Comparison of ENCODE assay signal across 17 cellular contexts in genomic region chr13:52707375-52707774, GRCh38. TPM values are rescaled to one million over a fixed set of nuclear protein-coding genes. Genes with fewer than 3 reads are reported as not detected.
A peak's percentile ranks its signal among the peaks of the same experiment; 100 is the strongest.
DNase-seq lines count a peak whose midpoint lies in the region; ATAC-seq, FAIRE-seq and TF ChIP-seq lines count a peak whose summit lies in the region.
"Had no signal": no experiment of that assay in that cellular context is flagged by ENCODE, and none has a peak within 500 bp of the region (broad histone marks: within the 10 kb centered on the region; RNA-seq: fewer than 3 reads in every experiment).

No MANE protein-coding gene starts in this region.

- H3K27me3 ChIP-seq in HepG2 (ENCODE audit: control insufficient read depth in 1 of 2, insufficient read depth in 2 of 2, low read length in 2 of 2) = peaks cover 0 to 1% of the 10 kb centered on the region in 2 experiments; a peak in 1 of 5 replicates
- H3K27me3 ChIP-seq in right lobe of liver = no peaks in the 10 kb centered on the region
- no peaks in the 10 kb centered on the region for H3K27me3 ChIP-seq in K562 (ENCODE audit: control insufficient read depth in 2 of 2, insufficient read depth in 2 of 2, low read length in 2 of 2)
- H3K27me3 ChIP-seq: brain microvascular endothelial cell, neural progenitor cell had no signal

- no peaks in the 10 kb centered on the region for H3K9me3 Mint-ChIP-seq in type B pancreatic cell
- H3K9me3 Mint-ChIP-seq: neural progenitor cell had no signal

- CTCF ChIA-PET in HepG2 (lab: Yijun Ruan, JAX; ENCODE audit: low intra/inter-chr PET ratio, low total read pairs) = no interaction called here
- CTCF ChIA-PET in K562 (lab: Yijun Ruan, JAX; ENCODE audit: low intra/inter-chr PET ratio) = no interaction called here

- no peaks in the 10 kb centered on the region for H3K9me3 ChIP-seq in HepG2 (ENCODE audit: low read length)
- no peaks in the 10 kb centered on the region for H3K9me3 ChIP-seq in right lobe of liver
- H3K9me3 ChIP-seq in K562 (replicated peaks; ENCODE audit: control insufficient read depth, insufficient read depth, low read depth, low read length) = no peaks in the 10 kb centered on the region
- H3K9me3 ChIP-seq: lower lobe of right lung had no signal

- H3K4me3 ChIP-seq in HepG2 (replicated peaks in 1 of 3; ENCODE audit: insufficient read depth in 1 of 3, low read depth in 2 of 3, low read length in 3 of 3) (no peak overlapping the region), right lobe of liver (no peak overlapping the region), K562 (no peak overlapping the region)
- H3K4me3 ChIP-seq: lower lobe of right lung, neural progenitor cell had no signal

- intact Hi-C loops in HepG2 (cut with micrococcal nuclease; ENCODE audit: unreplicated experiment) = no loop called here
- intact Hi-C loops in right lobe of liver (cut with DNase I) = no loop called here
- intact Hi-C loops in K562 (cut with micrococcal nuclease) = no loop called here

- DNase-seq in HepG2 (ENCODE audit: low spot score) = no peak
- DNase-seq in right lobe of liver = no peak
- DNase-seq in KBM-7 = peak; percentile 12
- DNase-seq in K562 (ENCODE audit: extremely low read depth in 1 of 4, low spot score in 3 of 4) = no peak
- no peak for DNase-seq in type B pancreatic cell (ENCODE audit: extremely low spot score, unreplicated experiment)
- no peak for DNase-seq in urothelium cell line (ENCODE audit: low spot score)
- no peak for DNase-seq in activated CD4-positive, alpha-beta T cell treated with anti-CD3 and anti-CD28 coated beads, Interleukin-2, amount 50 U/mL, for 4 hours
- no peak for DNase-seq in HCEC 1CT
- DNase-seq: activated CD8-positive, alpha-beta memory T cell treated with anti-CD3 and anti-CD28 coated beads, Interleukin-2, amount 10 ng/mL, durations not matched to agents 7 days and 5 days; activated naive CD4-positive, alpha-beta T cell treated with anti-CD3 and anti-CD28 coated beads, Interleukin-2, amount 50 U/mL, for 16 hours; brain microvascular endothelial cell; lower lobe of right lung; NCI-H1436; right cardiac atrium; stimulated activated CD8-positive, alpha-beta memory T cell treated with anti-CD3 and anti-CD28 coated beads, Interleukin-4, amount 100 ng/mL, for 48 hours had no signal

- no peak for FAIRE-seq in HepG2 (lab: Jason Lieb, UNC)
- FAIRE-seq in K562 (lab: Jason Lieb, UNC) = no peak
- no peak for FAIRE-seq in urothelium cell line (lab: Jason Lieb, UNC)

- H2AFZ ChIP-seq in HepG2 (ENCODE audit: low read length) (no peak overlapping the region), K562 (ENCODE audit: low read depth, low read length) (no peak overlapping the region)
- H2AFZ ChIP-seq: neural progenitor cell had no signal

- H3K9ac ChIP-seq in HepG2 (ENCODE audit: insufficient read depth, low read depth, low read length) (no peak overlapping the region), K562 (ENCODE audit: insufficient read depth in 1 of 2, low read depth in 2 of 2, low read length in 2 of 2) (no peak overlapping the region)
- H3K9ac ChIP-seq: neural progenitor cell had no signal

- no peak overlapping the region for H3K4me3 Mint-ChIP-seq in type B pancreatic cell
- H3K4me3 Mint-ChIP-seq: activated CD8-positive, alpha-beta memory T cell treated with anti-CD3 and anti-CD28 coated beads, Interleukin-2, amount 10 ng/mL, durations not matched to agents 7 days and 5 days; neural progenitor cell had no signal

- TF ChIP-seq CTCF in HepG2 (CRISPR knock-in tag; IDR thresholded peaks at IDR 0.05) (no peak), right lobe of liver (IDR thresholded peaks at IDR 0.05) (no peak), K562 (IDR thresholded peaks at IDR 0.05 in 2 of 3, conservative IDR thresholded peaks at IDR 0.05 in 1 of 3; ENCODE audit: insufficient read depth in 2 of 3, low read depth in 1 of 3, low read length in 3 of 3) (0 out of 6 replicates have a peak, but pooled peaks of 1 of the 3 experiments have one; percentile 21), type B pancreatic cell (conservative IDR thresholded peaks at IDR 0.05) (peak; percentile 49)

- ATAC-seq in HepG2 = peak; percentile 52; the same call in 2 of the 3 replicates
- ATAC-seq in right lobe of liver = no peak
- peak; percentile 44; the same call in 2 of the 3 replicates for ATAC-seq in K562
- ATAC-seq: activated CD8-positive, alpha-beta memory T cell treated with anti-CD3 and anti-CD28 coated beads, Interleukin-2, amount 10 ng/mL, durations not matched to agents 7 days and 5 days; lower lobe of right lung; right cardiac atrium had no signal

- H3K27ac ChIP-seq in HepG2 (ENCODE audit: extremely low read length, insufficient read depth, low read length) = no peak overlapping the region
- no peak overlapping the region for H3K27ac ChIP-seq in right lobe of liver
- H3K27ac ChIP-seq in K562 (ENCODE audit: extremely low read depth, low read depth, low read length) = no peak overlapping the region
- H3K27ac ChIP-seq: brain microvascular endothelial cell, lower lobe of right lung, neural progenitor cell had no signal

- H3K4me1 Mint-ChIP-seq in type B pancreatic cell (ENCODE audit: unreplicated experiment) = peaks cover 25% of the 10 kb centered on the region
- H3K4me1 Mint-ChIP-seq: activated CD8-positive, alpha-beta memory T cell treated with anti-CD3 and anti-CD28 coated beads, Interleukin-2, amount 10 ng/mL, durations not matched to agents 7 days and 5 days had no signal

- BruUV-seq in HepG2 (replicated peaks; lab: Mats Ljungman, UMichigan) = no TSS peak
- no TSS peak for BruUV-seq in K562 (replicated peaks; lab: Mats Ljungman, UMichigan)

- WGBS in HepG2 (ENCODE audit: low lambda C conversion rate) = 46% methylated on average over 1 of the region's 1 CpG
- WGBS in right lobe of liver (ENCODE audit: insufficient coverage, low coverage, low lambda C conversion rate, missing lambda C conversion rate) = 80% methylated on average over 1 of the region's 1 CpG
- WGBS in K562 (ENCODE audit: insufficient coverage, low coverage, missing lambda C conversion rate) = 15% methylated on average over 1 of the region's 1 CpG

- H3K9me1 ChIP-seq in K562 (ENCODE audit: control insufficient read depth, insufficient read depth, low read length) = no peaks in the 10 kb centered on the region

- TF ChIP-seq RAD21 in HepG2 (CRISPR knock-in tag; IDR thresholded peaks at IDR 0.05) (no peak), K562 (CRISPR knock-in tag; conservative IDR thresholded peaks at IDR 0.05 in 1 of 2, IDR thresholded peaks at IDR 0.05 in 1 of 2) (no peak)

- H3K27ac Mint-ChIP-seq in type B pancreatic cell = no peak overlapping the region
- H3K27ac Mint-ChIP-seq: activated CD8-positive, alpha-beta memory T cell treated with anti-CD3 and anti-CD28 coated beads, Interleukin-2, amount 10 ng/mL, durations not matched to agents 7 days and 5 days; neural progenitor cell had no signal

- POLR2A ChIA-PET in HepG2 (lab: Yijun Ruan, JAX) (no interaction called here), K562 (lab: Yijun Ruan, JAX) (no interaction called here)

- no peaks in the 10 kb centered on the region for H4K20me1 ChIP-seq in HepG2 (ENCODE audit: insufficient read depth, low read length)
- no peaks in the 10 kb centered on the region for H4K20me1 ChIP-seq in K562 (replicated peaks; ENCODE audit: control insufficient read depth, insufficient read depth, low read length)

- no peak overlapping the region for H3K4me2 ChIP-seq in HepG2 (ENCODE audit: low read depth, low read length)
- no peak overlapping the region for H3K4me2 ChIP-seq in K562 (ENCODE audit: insufficient read depth, low read length)
- H3K4me2 ChIP-seq: neural progenitor cell had no signal

- no peaks in the 10 kb centered on the region for H3K36me3 Mint-ChIP-seq in type B pancreatic cell
- H3K36me3 Mint-ChIP-seq: activated CD8-positive, alpha-beta memory T cell treated with anti-CD3 and anti-CD28 coated beads, Interleukin-2, amount 10 ng/mL, durations not matched to agents 7 days and 5 days; neural progenitor cell had no signal

- TF ChIP-seq EP300 in HepG2 (IDR thresholded peaks at IDR 0.05; ENCODE audit: low read depth in 2 of 2, low read length in 2 of 2) = no peak
- TF ChIP-seq EP300 in HepG2 (CRISPR knock-in tag; IDR thresholded peaks at IDR 0.05; ENCODE audit: borderline replicate concordance) = no peak
- TF ChIP-seq EP300 in K562 (IDR thresholded peaks at IDR 0.05; ENCODE audit: low read length) = no peak

- H3K4me1 ChIP-seq in HepG2 (ENCODE audit: insufficient read depth, low read length) (no peaks in the 10 kb centered on the region), right lobe of liver (no peaks in the 10 kb centered on the region), K562 (replicated peaks in 1 of 2; ENCODE audit: control insufficient read depth in 2 of 2, insufficient read depth in 2 of 2, low read length in 2 of 2) (no peaks in the 10 kb centered on the region)
- H3K4me1 ChIP-seq: lower lobe of right lung had no signal

- TF ChIP-seq POLR2A in HepG2 (IDR thresholded peaks at IDR 0.05; ENCODE audit: insufficient read depth in 1 of 2, low read depth in 2 of 2, low read length in 2 of 2) (no peak), right lobe of liver (IDR thresholded peaks at IDR 0.05) (no peak), K562 (conservative IDR thresholded peaks at IDR 0.05) (no peak)

- H3K36me3 ChIP-seq in HepG2 (replicated peaks in 1 of 2; ENCODE audit: control insufficient read depth in 1 of 2, insufficient read depth in 2 of 2, low read length in 2 of 2) (no peaks in the 10 kb centered on the region), right lobe of liver (no peaks in the 10 kb centered on the region), K562 (ENCODE audit: control insufficient read depth, insufficient read depth, low read length) (no peaks in the 10 kb centered on the region)
- H3K36me3 ChIP-seq: brain microvascular endothelial cell, lower lobe of right lung, neural progenitor cell had no signal

- H3K79me2 ChIP-seq in HepG2 (ENCODE audit: insufficient read depth, low read length) (no peaks in the 10 kb centered on the region), K562 (ENCODE audit: control insufficient read depth, insufficient read depth, low read length) (no peaks in the 10 kb centered on the region)

- in situ Hi-C loops in HepG2 (cut with HindIII; ENCODE audit: extremely low pct_ligation_motif_present, low pct_unique_long_range_greater_than_20kb) = no loop called here
- in situ Hi-C loops in KBM-7 (cut with MboI; ENCODE audit: low pct_unique_long_range_greater_than_20kb, low sequenced_read_pairs) = no loop called here
- in situ Hi-C loops in K562 (cut with MboI) = no loop called here

- H3K27me3 Mint-ChIP-seq in type B pancreatic cell = no peaks in the 10 kb centered on the region
- H3K27me3 Mint-ChIP-seq: activated CD8-positive, alpha-beta memory T cell treated with anti-CD3 and anti-CD28 coated beads, Interleukin-2, amount 10 ng/mL, durations not matched to agents 7 days and 5 days had no signal

RNA-seq across cellular contexts. Expression of gene CNMD, which starts 32.2 kb away (rescaled TPM):
- total RNA-seq in HepG2 (2016; rRNA removed; fragmentation: Illumina TruSeq; extraction: Trizol) (not detected in 2 replicates), right lobe of liver (not detected), K562 (2014; rRNA removed) (not detected in 2 replicates), K562 (2014; rRNA removed; fragmentation: Illumina TruSeq; extraction: Trizol) (not detected in 2 replicates), K562 (2015; rRNA removed; fragmentation: Illumina TruSeq; extraction: Trizol) (not detected in 2 replicates), K562 (2021) (not detected in 2 replicates), type B pancreatic cell (ENCODE audit: low replicate concordance) (0.26 and 0.75 TPM in 2 replicates)
- total RNA-seq in HepG2 (2016; cell fraction: cytosol; rRNA removed; fragmentation: Illumina TruSeq; extraction: Trizol; ENCODE audit: low read depth) = not detected in 2 replicates
- total RNA-seq in HepG2 (2016; cell fraction: insoluble cytoplasmic fraction; rRNA removed; fragmentation: Illumina TruSeq; extraction: Trizol) = not detected in 2 replicates
- total RNA-seq in HepG2 (2016; cell fraction: membrane; rRNA removed; fragmentation: Illumina TruSeq; extraction: Trizol) = not detected in 2 replicates
- not detected in 2 replicates for total RNA-seq in HepG2 (2016; cell fraction: nucleus; rRNA removed; fragmentation: Illumina TruSeq; extraction: Trizol)
- polyA plus RNA-seq in HepG2 (2011; rRNA removed) (not detected in 2 replicates), K562 (2011; rRNA removed) (not detected in 2 replicates), K562 (2014; fragmentation: Illumina TruSeq; extraction: Trizol) (not detected in 2 replicates), K562 (2014; fragmentation: Nextera tagmentation; extraction: Ambion mirVana) (not detected), K562 (2014; rRNA removed) (not detected in 2 replicates)
- not detected in 2 replicates for polyA plus RNA-seq in HepG2 (2011; cell fraction: cytosol; rRNA removed)
- not detected in 2 replicates for polyA plus RNA-seq in HepG2 (2011; cell fraction: nucleus; rRNA removed)
- not detected in 2 replicates for polyA plus RNA-seq in HepG2 (2012)
- not detected in 2 replicates for polyA plus RNA-seq in HepG2 (2016; cell fraction: cytosol; fragmentation: Illumina TruSeq; extraction: Trizol; ENCODE audit: low read depth)
- polyA plus RNA-seq in HepG2 (2016; cell fraction: insoluble cytoplasmic fraction; fragmentation: Illumina TruSeq; extraction: Trizol; ENCODE audit: low read depth) = not detected in 2 replicates
- not detected in 2 replicates for polyA plus RNA-seq in HepG2 (2016; cell fraction: membrane; fragmentation: Illumina TruSeq; extraction: Trizol; ENCODE audit: low read depth)
- not detected in 2 replicates for polyA plus RNA-seq in HepG2 (2016; cell fraction: nucleus; fragmentation: Illumina TruSeq; extraction: Trizol; ENCODE audit: insufficient read depth, low read depth)
- not detected in 2 replicates for polyA minus RNA-seq in HepG2 (2011; rRNA and poly(A)+ RNA removed; ENCODE audit: low replicate concordance)
- polyA minus RNA-seq in HepG2 (2011; cell fraction: cytosol; rRNA and poly(A)+ RNA removed) = not detected in 2 replicates
- not detected in 2 replicates for polyA minus RNA-seq in HepG2 (2011; cell fraction: nucleus; rRNA and poly(A)+ RNA removed)
- total RNA-seq in K562 (2011; cell fraction: chromatin; rRNA removed; ENCODE audit: low replicate concordance) = not detected in 2 replicates
- not detected in 2 replicates for total RNA-seq in K562 (2011; cell fraction: nucleolus; rRNA removed)
- not detected in 2 replicates for total RNA-seq in K562 (2011; cell fraction: nucleoplasm; rRNA removed)
- polyA plus RNA-seq in K562 (2011; cell fraction: cytosol; rRNA removed) = not detected in 2 replicates
- not detected in 2 replicates for polyA plus RNA-seq in K562 (2011; cell fraction: nucleus; rRNA removed)
- not detected in 2 replicates for polyA plus RNA-seq in K562 (2012)
- not detected in 2 replicates for polyA minus RNA-seq in K562 (2011; rRNA and poly(A)+ RNA removed)
- polyA minus RNA-seq in K562 (2011; cell fraction: cytosol; rRNA and poly(A)+ RNA removed) = not detected in 2 replicates
- not detected in 2 replicates for polyA minus RNA-seq in K562 (2011; cell fraction: nucleus; rRNA and poly(A)+ RNA removed)
- total RNA-seq: activated CD8-positive, alpha-beta memory T cell treated with anti-CD3 and anti-CD28 coated beads, Interleukin-2, amount 10 ng/mL, durations not matched to agents 7 days and 5 days; lower lobe of right lung; right cardiac atrium had no signal
- polyA plus RNA-seq: BJ had no signal

RNA-seq across cellular contexts. Expression of gene SUGT1, which starts 54.7 kb away (rescaled TPM):
- total RNA-seq in HepG2 (2016; rRNA removed; fragmentation: Illumina TruSeq; extraction: Trizol) (71.2 and 113 TPM in 2 replicates), right lobe of liver (10 to 100 TPM; 15.4 to 29.3 (median 23.9) TPM), K562 (2014; rRNA removed) (38.1 and 42.7 TPM in 2 replicates), K562 (2014; rRNA removed; fragmentation: Illumina TruSeq; extraction: Trizol) (67.1 and 67.6 TPM in 2 replicates), K562 (2015; rRNA removed; fragmentation: Illumina TruSeq; extraction: Trizol) (47.1 and 53.8 TPM in 2 replicates), K562 (2021) (44.8 and 51.4 TPM in 2 replicates), type B pancreatic cell (ENCODE audit: low replicate concordance) (45.9 and 56.8 TPM in 2 replicates)
- 29.1 and 29.3 TPM in 2 replicates for total RNA-seq in HepG2 (2016; cell fraction: cytosol; rRNA removed; fragmentation: Illumina TruSeq; extraction: Trizol; ENCODE audit: low read depth)
- 71.6 and 119 TPM in 2 replicates for total RNA-seq in HepG2 (2016; cell fraction: insoluble cytoplasmic fraction; rRNA removed; fragmentation: Illumina TruSeq; extraction: Trizol)
- 37.8 and 38.6 TPM in 2 replicates for total RNA-seq in HepG2 (2016; cell fraction: membrane; rRNA removed; fragmentation: Illumina TruSeq; extraction: Trizol)
- 38.3 and 46.1 TPM in 2 replicates for total RNA-seq in HepG2 (2016; cell fraction: nucleus; rRNA removed; fragmentation: Illumina TruSeq; extraction: Trizol)
- polyA plus RNA-seq in HepG2 (2011; rRNA removed) (17.4 and 23.1 TPM in 2 replicates), K562 (2011; rRNA removed) (29.2 and 44.7 TPM in 2 replicates), K562 (2014; fragmentation: Illumina TruSeq; extraction: Trizol) (57.1 and 59.1 TPM in 2 replicates), K562 (2014; fragmentation: Nextera tagmentation; extraction: Ambion mirVana) (10 to 100 TPM; 59.0 to 60.4 TPM), K562 (2014; rRNA removed) (50.6 and 55.7 TPM in 2 replicates)
- 14.0 and 15.7 TPM in 2 replicates for polyA plus RNA-seq in HepG2 (2011; cell fraction: cytosol; rRNA removed)
- polyA plus RNA-seq in HepG2 (2011; cell fraction: nucleus; rRNA removed) = 8.9 and 11.4 TPM in 2 replicates
- polyA plus RNA-seq in HepG2 (2012) = 38.9 and 47.7 TPM in 2 replicates
- polyA plus RNA-seq in HepG2 (2016; cell fraction: cytosol; fragmentation: Illumina TruSeq; extraction: Trizol; ENCODE audit: low read depth) = 34.3 and 35.9 TPM in 2 replicates
- 114 and 117 TPM in 2 replicates for polyA plus RNA-seq in HepG2 (2016; cell fraction: insoluble cytoplasmic fraction; fragmentation: Illumina TruSeq; extraction: Trizol; ENCODE audit: low read depth)
- polyA plus RNA-seq in HepG2 (2016; cell fraction: membrane; fragmentation: Illumina TruSeq; extraction: Trizol; ENCODE audit: low read depth) = 33.9 and 34.2 TPM in 2 replicates
- 45.9 and 47.6 TPM in 2 replicates for polyA plus RNA-seq in HepG2 (2016; cell fraction: nucleus; fragmentation: Illumina TruSeq; extraction: Trizol; ENCODE audit: insufficient read depth, low read depth)
- polyA minus RNA-seq in HepG2 (2011; rRNA and poly(A)+ RNA removed; ENCODE audit: low replicate concordance) = 15.3 and 25.1 TPM in 2 replicates
- polyA minus RNA-seq in HepG2 (2011; cell fraction: cytosol; rRNA and poly(A)+ RNA removed) = 11.3 and 12.1 TPM in 2 replicates
- polyA minus RNA-seq in HepG2 (2011; cell fraction: nucleus; rRNA and poly(A)+ RNA removed) = 40.0 and 48.8 TPM in 2 replicates
- 10.0 and 22.1 TPM in 2 replicates for total RNA-seq in K562 (2011; cell fraction: chromatin; rRNA removed; ENCODE audit: low replicate concordance)
- total RNA-seq in K562 (2011; cell fraction: nucleolus; rRNA removed) = 9.3 and 10.8 TPM in 2 replicates
- 16.1 and 26.0 TPM in 2 replicates for total RNA-seq in K562 (2011; cell fraction: nucleoplasm; rRNA removed)
- polyA plus RNA-seq in K562 (2011; cell fraction: cytosol; rRNA removed) = 12.2 and 14.0 TPM in 2 replicates
- 9.3 and 9.9 TPM in 2 replicates for polyA plus RNA-seq in K562 (2011; cell fraction: nucleus; rRNA removed)
- 35.3 and 59.1 TPM in 2 replicates for polyA plus RNA-seq in K562 (2012)
- polyA minus RNA-seq in K562 (2011; rRNA and poly(A)+ RNA removed) = 33.2 and 34.6 TPM in 2 replicates
- 8.1 and 12.7 TPM in 2 replicates for polyA minus RNA-seq in K562 (2011; cell fraction: cytosol; rRNA and poly(A)+ RNA removed)
- polyA minus RNA-seq in K562 (2011; cell fraction: nucleus; rRNA and poly(A)+ RNA removed) = 14.5 and 17.7 TPM in 2 replicates

Comparison
In these comparisons a context has a peak if more than half of its experiments do, and no peak if none do; other contexts are left out.
1. ATAC-seq: peak in HepG2 (single experiment) and K562 (single experiment); none in right lobe of liver (0 of 4).